In genomic region chr10:49772944-49773343, GRCh38 we compare ENCODE assay signal across 5 cellular contexts. TPM values are rescaled to one million over a fixed set of nuclear protein-coding genes. Genes with fewer than 3 reads are reported as not detected.
"Had no signal": no experiment of that assay in that cellular context is flagged by ENCODE, and none has a peak within 500 bp of the region (broad histone marks: within the 10 kb centered on the region; RNA-seq: fewer than 3 reads in every experiment).

No MANE protein-coding gene starts in this region.

RNA-seq across cellular contexts. Expression of gene OGDHL, which starts 10.8 kb away (rescaled TPM):
- total RNA-seq: activated naive CD8-positive, alpha-beta T cell treated with anti-CD3 and anti-CD28 coated beads, Interleukin-2, amount 10 ng/mL, durations not matched to agents 7 days and 5 days; aorta; ascending aorta; breast epithelium; bronchial epithelial cell had no signal
